ENCODE assay signal across 18 cellular contexts in the genomic region with DNA sequence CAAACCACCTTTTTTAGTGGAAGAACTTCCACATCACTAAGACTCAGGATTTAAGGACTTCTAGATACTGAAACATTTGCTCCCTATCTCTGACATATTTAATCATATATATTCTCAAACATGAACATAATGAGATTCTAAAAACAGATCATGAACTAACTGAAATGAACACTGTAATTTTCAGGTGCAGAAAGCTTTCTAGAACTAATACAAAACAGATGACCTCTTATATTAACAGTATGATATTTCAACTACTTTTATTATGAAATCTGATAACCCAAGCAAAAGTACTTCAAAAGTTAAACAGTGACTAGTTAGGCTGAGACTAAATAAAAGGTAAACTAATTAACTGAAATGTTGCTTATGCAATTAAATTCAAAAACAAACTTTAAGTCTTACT.
DNase-seq lines count a peak whose midpoint lies in the region; ATAC-seq, FAIRE-seq and TF ChIP-seq lines count a peak whose summit lies in the region.
"Had no signal": no experiment of that assay in that cellular context is flagged by ENCODE, and none has a peak within 500 bp of the region (broad histone marks: within the 10 kb centered on the region; RNA-seq: fewer than 3 reads in every experiment).

No MANE protein-coding gene starts in this region.

- H3F3A ChIP-seq in SK-N-SH (replicated peaks; ENCODE audit: insufficient read depth): no peaks in the 10 kb centered on the region

- H2AFZ ChIP-seq in SK-N-SH (ENCODE audit: low read depth): no peak overlapping the region
- no peak overlapping the region for H2AFZ ChIP-seq in osteoblast (ENCODE audit: low read length)

- H3K36me3 ChIP-seq in HEK293 (ENCODE audit: control insufficient read depth in 2 of 2, insufficient read depth in 1 of 2, low read length in 2 of 2): no peaks in the 10 kb centered on the region
- H3K36me3 ChIP-seq in SK-N-SH (replicated peaks in 1 of 2; ENCODE audit: control insufficient read depth in 1 of 2, insufficient read depth in 2 of 2, low read length in 1 of 2): peaks cover 3 to 11% of the 10 kb centered on the region in 2 experiments
- H3K36me3 ChIP-seq in osteoblast (ENCODE audit: insufficient read depth, low read length): no peaks in the 10 kb centered on the region
- H3K36me3 ChIP-seq in gastroesophageal sphincter: no peaks in the 10 kb centered on the region
- H3K36me3 ChIP-seq: BE2C had no signal

- no peak overlapping the region for H3K27ac Mint-ChIP-seq in activated naive CD4-positive, alpha-beta T cell treated with anti-CD3 and anti-CD28 coated beads, Interleukin-2, amount 10 ng/mL, durations not matched to agents 7 days and 5 days
- H3K27ac Mint-ChIP-seq: CD4-positive, CD25-positive, alpha-beta regulatory T cell; CD8-positive, alpha-beta memory T cell had no signal

- H3K4me2 ChIP-seq in A549 (no peak overlapping the region), SK-N-SH (no peak overlapping the region), osteoblast (ENCODE audit: insufficient read depth, low read length) (no peak overlapping the region)

- H3K27me3 Mint-ChIP-seq in activated naive CD4-positive, alpha-beta T cell treated with anti-CD3 and anti-CD28 coated beads, Interleukin-2, amount 10 ng/mL, durations not matched to agents 7 days and 5 days: no peaks in the 10 kb centered on the region
- H3K27me3 Mint-ChIP-seq: CD4-positive, CD25-positive, alpha-beta regulatory T cell; CD8-positive, alpha-beta memory T cell had no signal

- H3K4me3 ChIP-seq in A549 (no peak overlapping the region), HEK293 (ENCODE audit: low read depth, low read length) (no peak overlapping the region), SK-N-SH (ENCODE audit: low read depth in 2 of 2, low read length in 1 of 2) (no peak overlapping the region), osteoblast (ENCODE audit: insufficient read depth, low read length) (no peak overlapping the region), gastroesophageal sphincter (no peak overlapping the region)

- no peak overlapping the region for H3K9ac ChIP-seq in SK-N-SH

- DNase-seq in A549 (ENCODE audit: low read depth in 1 of 2, low spot score in 1 of 2) (no peak), SK-N-SH (peak; percentile 30), osteoblast (ENCODE audit: insufficient read length, low spot score, missing footprints) (peak; percentile 15)
- no peak for DNase-seq in activated naive CD4-positive, alpha-beta T cell treated with anti-CD3 and anti-CD28 coated beads, Interleukin-2, amount 10 ng/mL, durations not matched to agents 7 days and 5 days
- DNase-seq: ACHN; BE2C; C1 segment of cervical spinal cord; CD4-positive, CD25-positive, alpha-beta regulatory T cell; CD8-positive, alpha-beta memory T cell; COR-L47; DMS79 treated with DMSO at 0.1 percent for 48 hours; GF-D8; GOT3; H7 had no signal

- TF ChIP-seq EP300 in A549 (IDR thresholded peaks at IDR 0.05): no peak
- TF ChIP-seq EP300 in SK-N-SH (IDR thresholded peaks at IDR 0.05; ENCODE audit: borderline replicate concordance in 1 of 2, low read depth in 1 of 2, low read length in 1 of 2): peak in 1 of 2 experiments; percentile 34; a peak in 1 of 4 replicates
- no peak for TF ChIP-seq EP300 in gastroesophageal sphincter (IDR thresholded peaks at IDR 0.05)

- FAIRE-seq in A549 (lab: Jason Lieb, UNC): peak; percentile 59

- TF ChIP-seq POLR2A in A549 (IDR thresholded peaks at IDR 0.05; ENCODE audit: low read length) (no peak), gastroesophageal sphincter (IDR thresholded peaks at IDR 0.05) (no peak)

- H3K79me2 ChIP-seq in SK-N-SH (ENCODE audit: insufficient read depth) (no peaks in the 10 kb centered on the region), osteoblast (ENCODE audit: insufficient read depth, low read length) (peaks cover 4% of the 10 kb centered on the region)

- H3K4me1 ChIP-seq in A549 (peaks cover 6% of the 10 kb centered on the region; the same call in 1 of the 3 replicates), HEK293 (ENCODE audit: control insufficient read depth, insufficient read depth, low read length) (0 out of 2 replicates have a peak, but pooled peaks cover 5% of the 10 kb centered on the region), SK-N-SH (ENCODE audit: control insufficient read depth in 1 of 2, insufficient read depth in 2 of 2, low read depth in 1 of 2, low read length in 1 of 2) (peaks cover 0 to 8% of the 10 kb centered on the region in 2 experiments; a peak in 2 of 4 replicates), osteoblast (ENCODE audit: insufficient read depth, low read length) (peaks cover 5% of the 10 kb centered on the region), gastroesophageal sphincter (no peaks in the 10 kb centered on the region)

- H3K27ac ChIP-seq in A549 (no peak overlapping the region), HEK293 (ENCODE audit: extremely low read depth, low read depth, low read length) (no peak overlapping the region), SK-N-SH (ENCODE audit: low read depth in 2 of 2, low read length in 1 of 2) (no peak overlapping the region; a peak in 1 of 4 replicates), osteoblast (ENCODE audit: low read depth, low read length) (no peak overlapping the region), gastroesophageal sphincter (no peak overlapping the region)

- TF ChIP-seq RAD21 in A549 (conservative IDR thresholded peaks at IDR 0.05 in 1 of 2, IDR thresholded peaks at IDR 0.05 in 1 of 2) (no peak), SK-N-SH (IDR thresholded peaks at IDR 0.05; ENCODE audit: low read length) (no peak)

- no peaks in the 10 kb centered on the region for H4K20me1 ChIP-seq in SK-N-SH (ENCODE audit: insufficient read depth)
- H4K20me1 ChIP-seq in osteoblast (ENCODE audit: insufficient read depth, low read length): peaks cover 4% of the 10 kb centered on the region

- CTCF ChIA-PET in A549 (lab: Yijun Ruan, JAX) (no interaction called here), HEK293 (lab: Yijun Ruan, JAX) (no interaction called here), SK-N-SH (lab: Yijun Ruan, JAX) (interaction anchor here (0.6 to 1.2 kb wide), 2 partner anchors 17 to 115 kb away, joined by 3 read pairs; no protein-coding TSS in a partner anchor)
- CTCF ChIA-PET in activated naive CD4-positive, alpha-beta T cell treated with anti-CD3 and anti-CD28 coated beads, Interleukin-2, amount 10 ng/mL, durations not matched to agents 7 days and 5 days (lab: Charles Lee): no interaction called here

- no peaks in the 10 kb centered on the region for H3K9me2 ChIP-seq in SK-N-SH

- no peaks in the 10 kb centered on the region for H3K4me1 Mint-ChIP-seq in activated naive CD4-positive, alpha-beta T cell treated with anti-CD3 and anti-CD28 coated beads, Interleukin-2, amount 10 ng/mL, durations not matched to agents 7 days and 5 days

- no peaks in the 10 kb centered on the region for H3K27me3 ChIP-seq in SK-N-SH (ENCODE audit: insufficient read depth)
- no peaks in the 10 kb centered on the region for H3K27me3 ChIP-seq in osteoblast (ENCODE audit: insufficient read depth, low read length)
- no peaks in the 10 kb centered on the region for H3K27me3 ChIP-seq in gastroesophageal sphincter
- H3K27me3 ChIP-seq: BE2C had no signal

- no peak overlapping the region for H3K4me3 Mint-ChIP-seq in activated naive CD4-positive, alpha-beta T cell treated with anti-CD3 and anti-CD28 coated beads, Interleukin-2, amount 10 ng/mL, durations not matched to agents 7 days and 5 days
- H3K4me3 Mint-ChIP-seq: CD4-positive, CD25-positive, alpha-beta regulatory T cell; CD8-positive, alpha-beta memory T cell had no signal

- ATAC-seq in A549 (no peak), HG02798 (IDR thresholded peaks at IDR 0.05; ENCODE audit: poor library complexity, unreplicated experiment) (no peak), gastroesophageal sphincter (no peak)
- ATAC-seq: HCT116 had no signal

- POLR2A ChIA-PET in A549 (lab: Yijun Ruan, JAX): no interaction called here
- POLR2A ChIA-PET in HEK293 (lab: Yijun Ruan, JAX): no interaction called here
- POLR2A ChIA-PET in SK-N-SH (lab: Yijun Ruan, JAX): no interaction called here

- no peaks in the 10 kb centered on the region for H3K9me3 Mint-ChIP-seq in activated naive CD4-positive, alpha-beta T cell treated with anti-CD3 and anti-CD28 coated beads, Interleukin-2, amount 10 ng/mL, durations not matched to agents 7 days and 5 days
- H3K9me3 Mint-ChIP-seq: CD4-positive, CD25-positive, alpha-beta regulatory T cell; CD8-positive, alpha-beta memory T cell had no signal

- H3K36me3 Mint-ChIP-seq in activated naive CD4-positive, alpha-beta T cell treated with anti-CD3 and anti-CD28 coated beads, Interleukin-2, amount 10 ng/mL, durations not matched to agents 7 days and 5 days: peaks cover 5% of the 10 kb centered on the region
- H3K36me3 Mint-ChIP-seq: CD4-positive, CD25-positive, alpha-beta regulatory T cell had no signal

- no peak for TF ChIP-seq CTCF in A549 (IDR thresholded peaks at IDR 0.05)
- TF ChIP-seq CTCF in HEK293 (tag by site-specific recombination; IDR thresholded peaks at IDR 0.05): no peak
- no peak for TF ChIP-seq CTCF in SK-N-SH (IDR thresholded peaks at IDR 0.05)
- TF ChIP-seq CTCF in osteoblast (IDR thresholded peaks at IDR 0.05; ENCODE audit: extremely low read depth, low read depth, low read length): no peak
- TF ChIP-seq CTCF in gastroesophageal sphincter (IDR thresholded peaks at IDR 0.05): no peak

- H3K9me3 ChIP-seq in A549: no peaks in the 10 kb centered on the region
- no peaks in the 10 kb centered on the region for H3K9me3 ChIP-seq in HEK293 (ENCODE audit: control insufficient read depth, insufficient read depth, low read depth, low read length)
- H3K9me3 ChIP-seq in SK-N-SH: no peaks in the 10 kb centered on the region
- no peaks in the 10 kb centered on the region for H3K9me3 ChIP-seq in osteoblast (ENCODE audit: low read depth, low read length)
- no peaks in the 10 kb centered on the region for H3K9me3 ChIP-seq in gastroesophageal sphincter
- H3K9me3 ChIP-seq: BE2C had no signal

TF ChIP-seq in A549, 52 proteins besides CTCF, POLR2A, EP300 and RAD21 (continues in another document):
- TF ChIP-seq MAFK (IDR thresholded peaks at IDR 0.05; ENCODE audit: partially characterized antibody) (no peak), RCOR1 (IDR thresholded peaks at IDR 0.05; ENCODE audit: low read depth, low read length) (no peak)

TF ChIP-seq in HEK293, 187 proteins besides CTCF, POLR2A, EP300 and RAD21 (continues in another document):
- TF ChIP-seq ZNF560 (tag by site-specific recombination; IDR thresholded peaks at IDR 0.05; ENCODE audit: borderline replicate concordance) (no peak), ZNF529 (tag by site-specific recombination; IDR thresholded peaks at IDR 0.05; ENCODE audit: insufficient replicate concordance) (no peak), SCRT2 (tag by site-specific recombination; IDR thresholded peaks at IDR 0.05) (no peak), OSR2 (tag by site-specific recombination; IDR thresholded peaks at IDR 0.05) (peak; percentile 18; the same call in 1 of the 2 replicates)

Comparison
In these comparisons a context has a peak if more than half of its experiments do, and no peak if none do; other contexts are left out.
1. DNase-seq: peak in SK-N-SH (single experiment) and osteoblast (single experiment); none in A549 (0 of 2) and activated naive CD4-positive, alpha-beta T cell treated with anti-CD3 and anti-CD28 coated beads, Interleukin-2, amount 10 ng/mL, durations not matched to agents 7 days and 5 days (single experiment).